In the genomic region with DNA sequence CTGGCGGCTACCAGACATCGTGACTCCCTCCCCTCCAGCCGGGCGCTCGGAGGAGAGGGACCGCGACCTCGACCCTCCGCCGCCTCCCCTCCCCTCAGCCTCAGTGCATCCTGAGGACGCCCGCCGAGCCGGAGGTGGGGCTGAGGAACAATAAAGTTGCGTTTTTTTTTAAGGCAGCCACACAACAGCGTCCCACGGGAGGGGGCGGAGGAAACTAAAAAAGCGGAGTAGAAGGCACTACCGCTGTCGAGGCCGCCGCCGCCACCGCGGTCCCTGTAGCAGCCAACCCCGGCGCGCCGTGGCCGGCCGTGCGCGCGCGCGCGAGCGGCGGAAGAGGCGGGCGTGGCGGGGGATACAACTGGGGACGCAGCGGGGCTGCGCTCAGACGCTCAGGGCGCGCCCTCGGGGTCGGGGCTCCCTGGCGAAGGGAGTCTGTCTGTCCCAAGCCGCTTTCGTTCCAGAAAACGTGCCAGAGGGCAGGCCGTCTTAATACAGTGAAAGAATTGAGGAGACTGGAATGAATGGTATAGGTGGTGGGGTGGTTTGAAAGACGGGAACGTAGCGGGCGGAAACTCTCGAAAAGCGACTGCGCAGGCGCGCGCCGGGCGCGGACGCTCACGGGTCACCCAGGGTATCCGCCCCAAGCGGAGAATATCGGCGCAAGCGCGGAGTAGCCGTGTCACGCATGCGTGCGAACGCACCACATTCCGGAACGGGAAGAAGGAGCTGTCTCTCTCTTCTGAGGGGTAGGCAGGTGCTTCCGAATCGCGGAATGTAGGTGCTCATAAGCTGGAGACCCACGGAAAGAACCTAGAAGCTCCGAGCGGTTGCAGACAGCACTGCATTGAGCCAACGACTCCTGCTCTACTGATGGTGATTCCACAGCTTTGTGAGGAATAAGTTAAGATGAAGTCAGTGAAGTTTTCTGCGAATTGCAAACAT, we compare ENCODE assay signal across 8 cellular contexts. TPM values are rescaled to one million over a fixed set of nuclear protein-coding genes. Genes with fewer than 3 reads are reported as not detected.
DNase-seq lines count a peak whose midpoint lies in the region; ATAC-seq and TF ChIP-seq lines count a peak whose summit lies in the region.

TSS of gene COP1 (minus strand) at position 326 of the 942 bp plus-strand sequence. CDS start at position 18, 308 bp downstream.

- H3K4me1 Mint-ChIP-seq in memory B cell = peaks cover 25% of the 10 kb centered on the region

- H3K27me3 Mint-ChIP-seq in memory B cell = no peaks in the 10 kb centered on the region

- no peak for TF ChIP-seq CTCF in GM20000 (IDR thresholded peaks at IDR 0.05; ENCODE audit: extremely low read depth, missing control alignments)

- peaks cover 6% of the 10 kb centered on the region for H3K36me3 Mint-ChIP-seq in memory B cell

- H3K27ac Mint-ChIP-seq in memory B cell = peak within 1 kb of the TSS; percentile 92

- no peaks in the 10 kb centered on the region for H3K27me3 ChIP-seq in effector memory CD4-positive, alpha-beta T cell (replicated peaks; ENCODE audit: control insufficient read depth, insufficient read depth, low read length, poor library complexity, severe bottlenecking)

- DNase-seq in COLO829 (ENCODE audit: low spot score) (peak; percentile 100), GM20000 (ENCODE audit: low spot score) (peak; percentile 95), HT-29 (ENCODE audit: low spot score) (peak; percentile 96), NOMO-1 (lab: John Stamatoyannopoulos, UW; ENCODE audit: unreplicated experiment in 2 of 2) (peak; percentile 93 to 96), memory B cell (ENCODE audit: low spot score in 2 of 2) (peak; percentile 92)
- peak; percentile 96 to 97 (median 97) for DNase-seq in effector memory CD4-positive, alpha-beta T cell
- peak; percentile 87 for DNase-seq in stimulated activated CD8-positive, alpha-beta memory T cell treated with anti-CD3 and anti-CD28 coated beads, Interleukin-12 subunit alpha, Interleukin-12 subunit beta, amount 100 ng/mL, for 24 hours (ENCODE audit: extremely low read depth)

- POLR2A ChIA-PET in activated CD8-positive, alpha-beta memory T cell treated with anti-CD3 and anti-CD28 coated beads for 36 hours (lab: Charles Lee) = interaction anchor here (0.6 to 0.7 kb wide), 2 partner anchors 87 to 238 kb away, joined by 3 read pairs; no protein-coding TSS in a partner anchor

- peak within 1 kb of the TSS; percentile 90 for H3K27ac ChIP-seq in effector memory CD4-positive, alpha-beta T cell (ENCODE audit: insufficient read depth, low read length, poor library complexity, severe bottlenecking)

- peak within 1 kb of the TSS; percentile 99 for H3K4me3 Mint-ChIP-seq in memory B cell

- H3K36me3 ChIP-seq in effector memory CD4-positive, alpha-beta T cell (ENCODE audit: control insufficient read depth, insufficient read depth, low read length) = no peaks in the 10 kb centered on the region

- no peaks in the 10 kb centered on the region for H3K9me3 ChIP-seq in effector memory CD4-positive, alpha-beta T cell (ENCODE audit: control insufficient read depth, low read length)

- H3K9me3 Mint-ChIP-seq in memory B cell = no peaks in the 10 kb centered on the region

- CTCF ChIA-PET in activated CD8-positive, alpha-beta memory T cell treated with anti-CD3 and anti-CD28 coated beads for 36 hours (lab: Charles Lee) = no interaction called here

- peaks cover 15% of the 10 kb centered on the region for H3K4me1 ChIP-seq in effector memory CD4-positive, alpha-beta T cell (ENCODE audit: control insufficient read depth, insufficient read depth, low read length, poor library complexity, severe bottlenecking)

- H3K4me3 ChIP-seq in effector memory CD4-positive, alpha-beta T cell (ENCODE audit: insufficient read depth, low read depth, low read length, poor library complexity, severe bottlenecking) = peak within 1 kb of the TSS; percentile 98

- peak; percentile 82 for ATAC-seq in memory B cell (ENCODE audit: low read depth)

RNA-seq across cellular contexts. Expression of gene COP1, which starts in this region (rescaled TPM):
- 42.7 TPM in 2 replicates for total RNA-seq in HT-29 (2014; rRNA removed; shearing (Covaris generic))
- total RNA-seq in activated CD8-positive, alpha-beta memory T cell treated with anti-CD3 and anti-CD28 coated beads for 36 hours = 10 to 100 TPM; 41.1 to 43.8 TPM

Comparison
In these comparisons a context has a peak if more than half of its experiments do, and no peak if none do; other contexts are left out.
1. Peak in every context shown above with its lines: DNase-seq, ATAC-seq, H3K4me3 ChIP-seq and H3K27ac ChIP-seq.